In the genomic region with DNA sequence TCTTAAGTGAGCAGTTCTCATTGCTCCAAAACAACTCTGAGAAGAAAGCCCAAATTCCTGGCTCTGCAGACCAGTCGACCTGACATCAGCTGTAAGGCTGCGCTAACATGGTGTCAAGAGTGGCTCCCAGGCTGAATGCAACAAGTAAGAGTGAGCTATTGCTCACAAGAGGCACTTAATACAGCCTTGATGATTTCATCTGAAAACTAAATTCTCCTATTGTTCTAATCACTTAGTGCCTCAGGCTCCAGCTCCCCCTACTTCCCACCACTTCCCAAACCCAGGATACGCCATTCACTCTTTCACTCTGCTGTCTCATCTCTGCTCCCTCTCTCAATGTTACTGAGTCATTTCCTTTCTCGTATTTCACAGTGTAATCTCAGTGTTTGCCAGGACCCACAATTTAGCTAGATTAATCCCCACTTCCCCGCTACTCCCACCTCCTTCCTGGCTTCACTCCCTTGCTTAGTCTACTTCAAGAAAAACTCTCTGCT, we compare ENCODE assay signal across 1 cellular context.
TF ChIP-seq lines count a peak whose summit lies in the region.

No MANE protein-coding gene starts in this region.

TF ChIP-seq in K562, 482 proteins besides CTCF, POLR2A, EP300 and RAD21 (continued from another document and continues in another):
- TF ChIP-seq, protein P1, sequence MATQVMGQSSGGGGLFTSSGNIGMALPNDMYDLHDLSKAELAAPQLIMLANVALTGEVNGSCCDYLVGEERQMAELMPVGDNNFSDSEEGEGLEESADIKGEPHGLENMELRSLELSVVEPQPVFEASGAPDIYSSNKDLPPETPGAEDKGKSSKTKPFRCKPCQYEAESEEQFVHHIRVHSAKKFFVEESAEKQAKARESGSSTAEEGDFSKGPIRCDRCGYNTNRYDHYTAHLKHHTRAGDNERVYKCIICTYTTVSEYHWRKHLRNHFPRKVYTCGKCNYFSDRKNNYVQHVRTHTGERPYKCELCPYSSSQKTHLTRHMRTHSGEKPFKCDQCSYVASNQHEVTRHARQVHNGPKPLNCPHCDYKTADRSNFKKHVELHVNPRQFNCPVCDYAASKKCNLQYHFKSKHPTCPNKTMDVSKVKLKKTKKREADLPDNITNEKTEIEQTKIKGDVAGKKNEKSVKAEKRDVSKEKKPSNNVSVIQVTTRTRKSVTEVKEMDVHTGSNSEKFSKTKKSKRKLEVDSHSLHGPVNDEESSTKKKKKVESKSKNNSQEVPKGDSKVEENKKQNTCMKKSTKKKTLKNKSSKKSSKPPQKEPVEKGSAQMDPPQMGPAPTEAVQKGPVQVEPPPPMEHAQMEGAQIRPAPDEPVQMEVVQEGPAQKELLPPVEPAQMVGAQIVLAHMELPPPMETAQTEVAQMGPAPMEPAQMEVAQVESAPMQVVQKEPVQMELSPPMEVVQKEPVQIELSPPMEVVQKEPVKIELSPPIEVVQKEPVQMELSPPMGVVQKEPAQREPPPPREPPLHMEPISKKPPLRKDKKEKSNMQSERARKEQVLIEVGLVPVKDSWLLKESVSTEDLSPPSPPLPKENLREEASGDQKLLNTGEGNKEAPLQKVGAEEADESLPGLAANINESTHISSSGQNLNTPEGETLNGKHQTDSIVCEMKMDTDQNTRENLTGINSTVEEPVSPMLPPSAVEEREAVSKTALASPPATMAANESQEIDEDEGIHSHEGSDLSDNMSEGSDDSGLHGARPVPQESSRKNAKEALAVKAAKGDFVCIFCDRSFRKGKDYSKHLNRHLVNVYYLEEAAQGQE (CRISPR knock-in tag; IDR thresholded peaks at IDR 0.05; ENCODE audit: low read depth): no peak
- peak; percentile 59; the same call in 1 of the 2 replicates for TF ChIP-seq MAFF (IDR thresholded peaks at IDR 0.05; ENCODE audit: low read length)
- TF ChIP-seq, protein P2, sequence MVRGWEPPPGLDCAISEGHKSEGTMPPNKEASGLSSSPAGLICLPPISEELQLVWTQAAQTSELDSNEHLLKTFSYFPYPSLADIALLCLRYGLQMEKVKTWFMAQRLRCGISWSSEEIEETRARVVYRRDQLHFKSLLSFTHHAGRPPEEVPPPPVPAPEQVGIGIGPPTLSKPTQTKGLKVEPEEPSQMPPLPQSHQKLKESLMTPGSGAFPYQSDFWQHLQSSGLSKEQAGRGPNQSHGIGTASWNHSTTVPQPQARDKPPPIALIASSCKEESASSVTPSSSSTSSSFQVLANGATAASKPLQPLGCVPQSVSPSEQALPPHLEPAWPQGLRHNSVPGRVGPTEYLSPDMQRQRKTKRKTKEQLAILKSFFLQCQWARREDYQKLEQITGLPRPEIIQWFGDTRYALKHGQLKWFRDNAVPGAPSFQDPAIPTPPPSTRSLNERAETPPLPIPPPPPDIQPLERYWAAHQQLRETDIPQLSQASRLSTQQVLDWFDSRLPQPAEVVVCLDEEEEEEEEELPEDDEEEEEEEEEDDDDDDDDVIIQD (CRISPR knock-in tag; IDR thresholded peaks at IDR 0.05): no peak
- TF ChIP-seq, protein P3, sequence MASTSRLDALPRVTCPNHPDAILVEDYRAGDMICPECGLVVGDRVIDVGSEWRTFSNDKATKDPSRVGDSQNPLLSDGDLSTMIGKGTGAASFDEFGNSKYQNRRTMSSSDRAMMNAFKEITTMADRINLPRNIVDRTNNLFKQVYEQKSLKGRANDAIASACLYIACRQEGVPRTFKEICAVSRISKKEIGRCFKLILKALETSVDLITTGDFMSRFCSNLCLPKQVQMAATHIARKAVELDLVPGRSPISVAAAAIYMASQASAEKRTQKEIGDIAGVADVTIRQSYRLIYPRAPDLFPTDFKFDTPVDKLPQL (IDR thresholded peaks at IDR 0.05; ENCODE audit: extremely low read depth, insufficient read length): no peak
- TF ChIP-seq SP2 (IDR thresholded peaks at IDR 0.05; ENCODE audit: extremely low read depth, low read depth, low read length, poor library complexity, severe bottlenecking): no peak
- TF ChIP-seq ZNF408 (CRISPR knock-in tag; IDR thresholded peaks at IDR 0.05; ENCODE audit: low read depth): no peak
- peak; percentile 30; the same call in 1 of the 2 replicates for TF ChIP-seq EP400 (IDR thresholded peaks at IDR 0.05)
- TF ChIP-seq ELF2 (CRISPR knock-in tag; IDR thresholded peaks at IDR 0.05): no peak
- no peak for TF ChIP-seq ZNF347 (CRISPR knock-in tag; IDR thresholded peaks at IDR 0.05; ENCODE audit: low read depth)
- 0 out of 2 replicates have a peak, but pooled peaks have one; percentile 29 for TF ChIP-seq POLR2AphosphoS5 (IDR thresholded peaks at IDR 0.05; ENCODE audit: control insufficient read depth, insufficient read depth, low read depth, low read length)
- TF ChIP-seq TARDBP (IDR thresholded peaks at IDR 0.05): no peak
- no peak for TF ChIP-seq PHF21A (IDR thresholded peaks at IDR 0.05; ENCODE audit: borderline replicate concordance, low read depth)
- TF ChIP-seq, protein P4, sequence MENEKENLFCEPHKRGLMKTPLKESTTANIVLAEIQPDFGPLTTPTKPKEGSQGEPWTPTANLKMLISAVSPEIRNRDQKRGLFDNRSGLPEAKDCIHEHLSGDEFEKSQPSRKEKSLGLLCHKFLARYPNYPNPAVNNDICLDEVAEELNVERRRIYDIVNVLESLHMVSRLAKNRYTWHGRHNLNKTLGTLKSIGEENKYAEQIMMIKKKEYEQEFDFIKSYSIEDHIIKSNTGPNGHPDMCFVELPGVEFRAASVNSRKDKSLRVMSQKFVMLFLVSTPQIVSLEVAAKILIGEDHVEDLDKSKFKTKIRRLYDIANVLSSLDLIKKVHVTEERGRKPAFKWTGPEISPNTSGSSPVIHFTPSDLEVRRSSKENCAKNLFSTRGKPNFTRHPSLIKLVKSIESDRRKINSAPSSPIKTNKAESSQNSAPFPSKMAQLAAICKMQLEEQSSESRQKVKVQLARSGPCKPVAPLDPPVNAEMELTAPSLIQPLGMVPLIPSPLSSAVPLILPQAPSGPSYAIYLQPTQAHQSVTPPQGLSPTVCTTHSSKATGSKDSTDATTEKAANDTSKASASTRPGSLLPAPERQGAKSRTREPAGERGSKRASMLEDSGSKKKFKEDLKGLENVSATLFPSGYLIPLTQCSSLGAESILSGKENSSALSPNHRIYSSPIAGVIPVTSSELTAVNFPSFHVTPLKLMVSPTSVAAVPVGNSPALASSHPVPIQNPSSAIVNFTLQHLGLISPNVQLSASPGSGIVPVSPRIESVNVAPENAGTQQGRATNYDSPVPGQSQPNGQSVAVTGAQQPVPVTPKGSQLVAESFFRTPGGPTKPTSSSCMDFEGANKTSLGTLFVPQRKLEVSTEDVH (IDR thresholded peaks at IDR 0.05; ENCODE audit: low read depth, partially characterized antibody): no peak
- TF ChIP-seq HDAC2 (IDR thresholded peaks at IDR 0.05): peak; percentile 75; the same call in 1 of the 2 replicates
- peak; percentile 49; the same call in 1 of the 2 replicates for TF ChIP-seq CREM (IDR thresholded peaks at IDR 0.05; ENCODE audit: low read depth)
- no peak for TF ChIP-seq XRCC3 (IDR thresholded peaks at IDR 0.05)
- TF ChIP-seq NR2F6 (CRISPR knock-in tag; IDR thresholded peaks at IDR 0.05): no peak
- no peak for TF ChIP-seq TAF15 (IDR thresholded peaks at IDR 0.05; ENCODE audit: low read depth, low read length)
- peak; percentile 29; the same call in 1 of the 2 replicates for TF ChIP-seq CBFA2T2 (conservative IDR thresholded peaks at IDR 0.05)
- peak; percentile 91 for TF ChIP-seq ARID1B (IDR thresholded peaks at IDR 0.05)
- no peak for TF ChIP-seq ILK (tag; IDR thresholded peaks at IDR 0.05; ENCODE audit: borderline replicate concordance, low read depth)
- 0 out of 4 replicates have a peak, but pooled peaks of 1 of the 2 experiments have one; percentile 25 for TF ChIP-seq ARNT (IDR thresholded peaks at IDR 0.05)
- TF ChIP-seq, protein P5, sequence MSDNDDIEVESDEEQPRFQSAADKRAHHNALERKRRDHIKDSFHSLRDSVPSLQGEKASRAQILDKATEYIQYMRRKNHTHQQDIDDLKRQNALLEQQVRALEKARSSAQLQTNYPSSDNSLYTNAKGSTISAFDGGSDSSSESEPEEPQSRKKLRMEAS (CRISPR knock-in tag; IDR thresholded peaks at IDR 0.05): no peak
- no peak for TF ChIP-seq ZNF586 (CRISPR knock-in tag; conservative IDR thresholded peaks at IDR 0.05)
- TF ChIP-seq ZNF140 (CRISPR knock-in tag; IDR thresholded peaks at IDR 0.05): no peak
- no peak for TF ChIP-seq CREB1 (IDR thresholded peaks at IDR 0.05)
- no peak for TF ChIP-seq CREB1 (CRISPR knock-in tag; IDR thresholded peaks at IDR 0.05)
- TF ChIP-seq, protein P6, sequence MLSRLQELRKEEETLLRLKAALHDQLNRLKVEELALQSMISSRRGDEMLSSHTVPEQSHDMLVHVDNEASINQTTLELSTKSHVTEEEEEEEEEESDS (CRISPR knock-in tag; IDR thresholded peaks at IDR 0.05): no peak
- TF ChIP-seq RBBP5 (IDR thresholded peaks at IDR 0.05; ENCODE audit: borderline replicate concordance, insufficient read depth, low read length, poor library complexity, severe bottlenecking): no peak
- TF ChIP-seq, protein P7, sequence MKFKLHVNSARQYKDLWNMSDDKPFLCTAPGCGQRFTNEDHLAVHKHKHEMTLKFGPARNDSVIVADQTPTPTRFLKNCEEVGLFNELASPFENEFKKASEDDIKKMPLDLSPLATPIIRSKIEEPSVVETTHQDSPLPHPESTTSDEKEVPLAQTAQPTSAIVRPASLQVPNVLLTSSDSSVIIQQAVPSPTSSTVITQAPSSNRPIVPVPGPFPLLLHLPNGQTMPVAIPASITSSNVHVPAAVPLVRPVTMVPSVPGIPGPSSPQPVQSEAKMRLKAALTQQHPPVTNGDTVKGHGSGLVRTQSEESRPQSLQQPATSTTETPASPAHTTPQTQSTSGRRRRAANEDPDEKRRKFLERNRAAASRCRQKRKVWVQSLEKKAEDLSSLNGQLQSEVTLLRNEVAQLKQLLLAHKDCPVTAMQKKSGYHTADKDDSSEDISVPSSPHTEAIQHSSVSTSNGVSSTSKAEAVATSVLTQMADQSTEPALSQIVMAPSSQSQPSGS (CRISPR knock-in tag; IDR thresholded peaks at IDR 0.05): no peak
- TF ChIP-seq SETDB1 (IDR thresholded peaks at IDR 0.05; ENCODE audit: low read length): no peak
- TF ChIP-seq, protein P8, sequence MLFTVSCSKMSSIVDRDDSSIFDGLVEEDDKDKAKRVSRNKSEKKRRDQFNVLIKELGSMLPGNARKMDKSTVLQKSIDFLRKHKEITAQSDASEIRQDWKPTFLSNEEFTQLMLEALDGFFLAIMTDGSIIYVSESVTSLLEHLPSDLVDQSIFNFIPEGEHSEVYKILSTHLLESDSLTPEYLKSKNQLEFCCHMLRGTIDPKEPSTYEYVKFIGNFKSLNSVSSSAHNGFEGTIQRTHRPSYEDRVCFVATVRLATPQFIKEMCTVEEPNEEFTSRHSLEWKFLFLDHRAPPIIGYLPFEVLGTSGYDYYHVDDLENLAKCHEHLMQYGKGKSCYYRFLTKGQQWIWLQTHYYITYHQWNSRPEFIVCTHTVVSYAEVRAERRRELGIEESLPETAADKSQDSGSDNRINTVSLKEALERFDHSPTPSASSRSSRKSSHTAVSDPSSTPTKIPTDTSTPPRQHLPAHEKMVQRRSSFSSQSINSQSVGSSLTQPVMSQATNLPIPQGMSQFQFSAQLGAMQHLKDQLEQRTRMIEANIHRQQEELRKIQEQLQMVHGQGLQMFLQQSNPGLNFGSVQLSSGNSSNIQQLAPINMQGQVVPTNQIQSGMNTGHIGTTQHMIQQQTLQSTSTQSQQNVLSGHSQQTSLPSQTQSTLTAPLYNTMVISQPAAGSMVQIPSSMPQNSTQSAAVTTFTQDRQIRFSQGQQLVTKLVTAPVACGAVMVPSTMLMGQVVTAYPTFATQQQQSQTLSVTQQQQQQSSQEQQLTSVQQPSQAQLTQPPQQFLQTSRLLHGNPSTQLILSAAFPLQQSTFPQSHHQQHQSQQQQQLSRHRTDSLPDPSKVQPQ (CRISPR knock-in tag; IDR thresholded peaks at IDR 0.05; ENCODE audit: borderline replicate concordance): no peak
- peak; percentile 43 for TF ChIP-seq TAF9B (IDR thresholded peaks at IDR 0.05; ENCODE audit: partially characterized antibody)
- 0 out of 2 replicates have a peak, but pooled peaks have one; percentile 35 for TF ChIP-seq ZNF197 (CRISPR knock-in tag; IDR thresholded peaks at IDR 0.05; ENCODE audit: low read depth)
- no peak for TF ChIP-seq HCFC1 (IDR thresholded peaks at IDR 0.05; ENCODE audit: low read depth, low read length)
- TF ChIP-seq SMAD4 (CRISPR knock-in tag; conservative IDR thresholded peaks at IDR 0.05): peak; percentile 44; the same call in 1 of the 2 replicates
- TF ChIP-seq, protein P9, sequence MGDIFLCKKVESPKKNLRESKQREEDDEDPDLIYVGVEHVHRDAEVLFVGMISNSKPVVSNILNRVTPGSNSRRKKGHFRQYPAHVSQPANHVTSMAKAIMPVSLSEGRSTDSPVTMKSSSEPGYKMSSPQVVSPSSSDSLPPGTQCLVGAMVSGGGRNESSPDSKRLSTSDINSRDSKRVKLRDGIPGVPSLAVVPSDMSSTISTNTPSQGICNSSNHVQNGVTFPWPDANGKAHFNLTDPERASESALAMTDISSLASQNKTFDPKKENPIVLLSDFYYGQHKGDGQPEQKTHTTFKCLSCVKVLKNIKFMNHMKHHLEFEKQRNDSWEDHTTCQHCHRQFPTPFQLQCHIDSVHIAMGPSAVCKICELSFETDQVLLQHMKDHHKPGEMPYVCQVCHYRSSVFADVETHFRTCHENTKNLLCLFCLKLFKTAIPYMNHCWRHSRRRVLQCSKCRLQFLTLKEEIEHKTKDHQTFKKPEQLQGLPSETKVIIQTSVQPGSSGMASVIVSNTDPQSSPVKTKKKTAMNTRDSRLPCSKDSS (IDR thresholded peaks at IDR 0.05; ENCODE audit: low read depth, partially characterized antibody): no peak
- TF ChIP-seq ZNF232 (CRISPR knock-in tag; IDR thresholded peaks at IDR 0.05): no peak
- TF ChIP-seq KAT7 (CRISPR knock-in tag; IDR thresholded peaks at IDR 0.05; ENCODE audit: borderline replicate concordance): no peak
- no peak for TF ChIP-seq DDX20 (tag; IDR thresholded peaks at IDR 0.05; ENCODE audit: low read depth)
- TF ChIP-seq ARID2 (IDR thresholded peaks at IDR 0.05): no peak
- TF ChIP-seq E2F3 (CRISPR knock-in tag; IDR thresholded peaks at IDR 0.05): no peak
- TF ChIP-seq ZNF589 (CRISPR knock-in tag; IDR thresholded peaks at IDR 0.05; ENCODE audit: low read depth): no peak
- no peak for TF ChIP-seq EWSR1 (IDR thresholded peaks at IDR 0.05; ENCODE audit: borderline replicate concordance, low read depth, partially characterized antibody)
- TF ChIP-seq SNIP1 (IDR thresholded peaks at IDR 0.05; ENCODE audit: low read depth): no peak
- peak; percentile 79; the same call in 1 of the 2 replicates for TF ChIP-seq EHMT2 (IDR thresholded peaks at IDR 0.05)
- TF ChIP-seq, protein P10, sequence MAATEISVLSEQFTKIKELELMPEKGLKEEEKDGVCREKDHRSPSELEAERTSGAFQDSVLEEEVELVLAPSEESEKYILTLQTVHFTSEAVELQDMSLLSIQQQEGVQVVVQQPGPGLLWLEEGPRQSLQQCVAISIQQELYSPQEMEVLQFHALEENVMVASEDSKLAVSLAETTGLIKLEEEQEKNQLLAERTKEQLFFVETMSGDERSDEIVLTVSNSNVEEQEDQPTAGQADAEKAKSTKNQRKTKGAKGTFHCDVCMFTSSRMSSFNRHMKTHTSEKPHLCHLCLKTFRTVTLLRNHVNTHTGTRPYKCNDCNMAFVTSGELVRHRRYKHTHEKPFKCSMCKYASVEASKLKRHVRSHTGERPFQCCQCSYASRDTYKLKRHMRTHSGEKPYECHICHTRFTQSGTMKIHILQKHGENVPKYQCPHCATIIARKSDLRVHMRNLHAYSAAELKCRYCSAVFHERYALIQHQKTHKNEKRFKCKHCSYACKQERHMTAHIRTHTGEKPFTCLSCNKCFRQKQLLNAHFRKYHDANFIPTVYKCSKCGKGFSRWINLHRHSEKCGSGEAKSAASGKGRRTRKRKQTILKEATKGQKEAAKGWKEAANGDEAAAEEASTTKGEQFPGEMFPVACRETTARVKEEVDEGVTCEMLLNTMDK (IDR thresholded peaks at IDR 0.05; ENCODE audit: borderline replicate concordance, insufficient read depth, low read depth, low read length, poor library complexity, severe bottlenecking): no peak
- no peak for TF ChIP-seq ZNF41 (CRISPR knock-in tag; conservative IDR thresholded peaks at IDR 0.05)
